In genomic region chr2:178072383-178073301, GRCh38 we compare ENCODE assay signal across 8 cellular contexts.
A peak's percentile ranks its signal among the peaks of the same experiment; 100 is the strongest.
DNase-seq lines count a peak whose midpoint lies in the region; ATAC-seq and TF ChIP-seq lines count a peak whose summit lies in the region.

PDE11A (minus strand) TSS chr2:178072777; CDS start chr2:178072437, 340 bp downstream.

- ATAC-seq in GM21367 (IDR thresholded peaks at IDR 0.05; ENCODE audit: unreplicated experiment) (peak; percentile 61), SK-N-SH treated with all-trans-retinoic acid at 6 μM for 48 hours (peak; percentile 98)

- H3K4me3 ChIP-seq in NB4 (ENCODE audit: low read depth, low read length): no peak within 1 kb of the TSS

- no peak for TF ChIP-seq POLR2A in NB4 (IDR thresholded peaks at IDR 0.05; ENCODE audit: extremely low read depth, insufficient read length)

- TF ChIP-seq CTCF in AG09319 (IDR thresholded peaks at IDR 0.05; ENCODE audit: low read depth, low read length) (no peak), NB4 (IDR thresholded peaks at IDR 0.05; ENCODE audit: low read depth, low read length) (no peak)

- DNase-seq in AG09319 (ENCODE audit: extremely low read depth, low read depth): peak; percentile 23
- DNase-seq in NB4 (ENCODE audit: low read depth): peak; percentile 14
- peak; percentile 31 for DNase-seq in cerebellar cortex (ENCODE audit: low spot score)
- DNase-seq in islet precursor cell: peak; percentile 98
- peak; percentile 18 for DNase-seq in smooth muscle cell of the brain vasculature (ENCODE audit: low read depth, low spot score)
- no peak for DNase-seq in stimulated activated naive CD4-positive, alpha-beta T cell treated with Interleukin-2 at 50 U/mL for 16 hours (lab: John Stamatoyannopoulos, UW)

TF ChIP-seq in SK-N-SH treated with all-trans-retinoic acid at 6 μM for 48 hours, 23 proteins besides CTCF, POLR2A, EP300 and RAD21:
- TF ChIP-seq TSHZ2 (CRISPR knock-in tag; IDR thresholded peaks at IDR 0.05) (peak; percentile 29; the same call in 1 of the 2 replicates), ZNF8 (CRISPR knock-in tag; IDR thresholded peaks at IDR 0.05) (no peak)
